Comparison of ENCODE assay signal across 4 cellular contexts in the genomic region with DNA sequence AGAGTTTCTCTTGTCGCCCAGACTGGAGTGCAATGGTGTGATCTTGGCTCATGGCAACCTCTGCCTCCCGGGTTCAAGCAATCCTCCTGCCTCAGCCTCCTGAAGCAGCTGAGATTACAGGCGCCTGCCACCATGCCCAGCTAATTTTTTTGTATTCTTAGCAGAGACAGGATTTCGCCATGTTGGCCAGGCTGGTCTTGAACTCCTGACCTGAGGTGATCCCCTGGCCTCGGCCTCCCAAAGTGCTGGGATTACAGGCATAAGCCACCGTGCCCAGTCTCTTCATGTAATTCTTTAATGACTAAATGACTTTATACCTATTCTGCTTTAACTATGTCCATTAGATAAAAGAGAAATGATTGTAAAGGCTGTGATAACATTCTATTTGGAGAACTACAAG. TPM values are rescaled to one million over a fixed set of nuclear protein-coding genes. Genes with fewer than 3 reads are reported as not detected.
DNase-seq lines count a peak whose midpoint lies in the region; ATAC-seq and TF ChIP-seq lines count a peak whose summit lies in the region.
"Not testable (repeated sequence)": the region's sequence is repeated elsewhere in the genome, so short reads cannot be mapped to it uniquely, and the experiment has no call there.

No MANE protein-coding gene starts in this region.

- H2AFZ ChIP-seq in osteoblast (ENCODE audit: low read length), result not testable (repeated sequence)

- H4K20me1 ChIP-seq in osteoblast (ENCODE audit: insufficient read depth, low read length), result peaks cover 34% of the 10 kb centered on the region

- not testable (repeated sequence) for H3K27me3 ChIP-seq in osteoblast (ENCODE audit: insufficient read depth, low read length)

- peaks cover 95% of the 10 kb centered on the region for H3K79me2 ChIP-seq in osteoblast (ENCODE audit: insufficient read depth, low read length)

- peaks cover 11% of the 10 kb centered on the region for H3K36me3 Mint-ChIP-seq in T-helper 17 cell (ENCODE audit: low read depth)
- peaks cover 37% of the 10 kb centered on the region for H3K36me3 Mint-ChIP-seq in activated T-helper 17 cell treated with anti-CD3 and anti-CD28 coated beads, Interleukin-2, amount 50 U/mL, for 72 hours (ENCODE audit: low read depth)
- H3K36me3 Mint-ChIP-seq in effector memory CD8-positive, alpha-beta T cell (ENCODE audit: insufficient read depth), result peaks cover 12% of the 10 kb centered on the region

- not testable (repeated sequence) for H3K36me3 ChIP-seq in osteoblast (ENCODE audit: insufficient read depth, low read length)

- not testable (repeated sequence) for H3K4me3 Mint-ChIP-seq in T-helper 17 cell; activated T-helper 17 cell treated with anti-CD3 and anti-CD28 coated beads, Interleukin-2, amount 50 U/mL, for 72 hours; effector memory CD8-positive, alpha-beta T cell

- not testable (repeated sequence) for DNase-seq in T-helper 17 cell; effector memory CD8-positive, alpha-beta T cell
- DNase-seq in osteoblast (ENCODE audit: insufficient read length, low spot score, missing footprints), result peak; percentile 42

- H3K27ac Mint-ChIP-seq in T-helper 17 cell, result peak overlapping the region; percentile 19
- peak overlapping the region; percentile 12 for H3K27ac Mint-ChIP-seq in activated T-helper 17 cell treated with anti-CD3 and anti-CD28 coated beads, Interleukin-2, amount 50 U/mL, for 72 hours
- peak overlapping the region; percentile 30 to 79 for H3K27ac Mint-ChIP-seq in effector memory CD8-positive, alpha-beta T cell

- not testable (repeated sequence) for H3K27ac ChIP-seq in osteoblast (ENCODE audit: low read depth, low read length)

- not testable (repeated sequence) for H3K4me3 ChIP-seq in osteoblast (ENCODE audit: insufficient read depth, low read length)

- not testable (repeated sequence) for TF ChIP-seq CTCF in osteoblast (IDR thresholded peaks at IDR 0.05; ENCODE audit: extremely low read depth, low read depth, low read length)

- not testable (repeated sequence) for H3K27me3 Mint-ChIP-seq in T-helper 17 cell; activated T-helper 17 cell treated with anti-CD3 and anti-CD28 coated beads, Interleukin-2, amount 50 U/mL, for 72 hours; effector memory CD8-positive, alpha-beta T cell

- H3K4me1 ChIP-seq in osteoblast (ENCODE audit: insufficient read depth, low read length), result not testable (repeated sequence)

- not testable (repeated sequence) for H3K9me3 Mint-ChIP-seq in activated T-helper 17 cell treated with anti-CD3 and anti-CD28 coated beads, Interleukin-2, amount 50 U/mL, for 72 hours; effector memory CD8-positive, alpha-beta T cell

- H3K4me2 ChIP-seq in osteoblast (ENCODE audit: insufficient read depth, low read length), result not testable (repeated sequence)

- peaks cover 40% of the 10 kb centered on the region for H3K4me1 Mint-ChIP-seq in T-helper 17 cell
- H3K4me1 Mint-ChIP-seq in activated T-helper 17 cell treated with anti-CD3 and anti-CD28 coated beads, Interleukin-2, amount 50 U/mL, for 72 hours, result peaks cover 31% of the 10 kb centered on the region
- H3K4me1 Mint-ChIP-seq in effector memory CD8-positive, alpha-beta T cell (ENCODE audit: low read depth in 2 of 2), result peaks cover 24 to 37% of the 10 kb centered on the region in 2 donors

- ATAC-seq in T-helper 17 cell; activated T-helper 17 cell treated with anti-CD3 and anti-CD28 coated beads, Interleukin-2, amount 50 U/mL, for 72 hours (replicated peaks); effector memory CD8-positive, alpha-beta T cell (replicated peaks): not testable (repeated sequence)

- H3K9me3 ChIP-seq in T-helper 17 cell (ENCODE audit: control insufficient read depth, low read length, poor library complexity, severe bottlenecking); osteoblast (ENCODE audit: low read depth, low read length): not testable (repeated sequence)

RNA-seq across cellular contexts. Expression of a gene that starts 8.5 kb away (rescaled TPM):
- total RNA-seq in T-helper 17 cell, result 10 to 100 TPM; 51.2 to 54.0 TPM
- total RNA-seq in activated T-helper 17 cell treated with anti-CD3 and anti-CD28 coated beads, Interleukin-2, amount 50 U/mL, for 72 hours, result 10 to 100 TPM; 31.7 to 48.3 TPM
- total RNA-seq in osteoblast, result 44.2 and 44.9 TPM in 2 replicates
